ENCODE assay signal across 1 cellular context in the genomic region with DNA sequence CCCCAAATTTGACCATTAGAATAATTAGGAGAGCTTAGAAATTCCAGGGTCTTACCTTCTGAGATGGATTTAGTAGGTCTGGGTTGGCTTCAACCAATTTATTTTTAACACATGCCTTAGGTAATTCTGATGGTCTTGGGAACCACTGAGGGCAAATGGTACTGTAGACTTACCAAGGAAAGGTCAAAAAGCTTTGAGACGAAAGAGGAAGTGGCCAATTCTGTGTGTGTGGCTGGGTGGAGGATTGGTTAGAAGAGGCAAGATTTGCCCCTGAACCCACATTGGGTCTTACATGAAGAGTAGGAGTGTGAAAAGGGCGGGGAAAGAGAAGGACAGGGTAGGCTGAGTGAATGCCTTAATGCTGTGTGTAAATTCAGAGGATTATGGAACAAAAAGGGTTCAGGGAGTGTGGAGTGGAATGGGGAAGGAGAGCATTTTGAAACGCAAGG.
A peak's percentile ranks its signal among the peaks of the same experiment; 100 is the strongest.
TF ChIP-seq lines count a peak whose summit lies in the region.

No MANE protein-coding gene starts in this region.

TF ChIP-seq in GM12878, 131 proteins besides CTCF, POLR2A, EP300 and RAD21:
- TF ChIP-seq, protein P1, sequence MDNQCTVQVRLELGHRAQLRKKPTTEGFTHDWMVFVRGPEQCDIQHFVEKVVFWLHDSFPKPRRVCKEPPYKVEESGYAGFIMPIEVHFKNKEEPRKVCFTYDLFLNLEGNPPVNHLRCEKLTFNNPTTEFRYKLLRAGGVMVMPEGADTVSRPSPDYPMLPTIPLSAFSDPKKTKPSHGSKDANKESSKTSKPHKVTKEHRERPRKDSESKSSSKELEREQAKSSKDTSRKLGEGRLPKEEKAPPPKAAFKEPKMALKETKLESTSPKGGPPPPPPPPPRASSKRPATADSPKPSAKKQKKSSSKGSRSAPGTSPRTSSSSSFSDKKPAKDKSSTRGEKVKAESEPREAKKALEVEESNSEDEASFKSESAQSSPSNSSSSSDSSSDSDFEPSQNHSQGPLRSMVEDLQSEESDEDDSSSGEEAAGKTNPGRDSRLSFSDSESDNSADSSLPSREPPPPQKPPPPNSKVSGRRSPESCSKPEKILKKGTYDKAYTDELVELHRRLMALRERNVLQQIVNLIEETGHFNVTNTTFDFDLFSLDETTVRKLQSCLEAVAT (IDR thresholded peaks at IDR 0.05), result peak; percentile 99
- TF ChIP-seq NR2C1 (IDR thresholded peaks at IDR 0.05) (peak; percentile 31; the same call in 1 of the 2 replicates), SP1 (IDR thresholded peaks at IDR 0.05; ENCODE audit: low read depth, low read length) (peak; percentile 25), ESRRA (IDR thresholded peaks at IDR 0.05; ENCODE audit: low read length) (peak; percentile 70; the same call in 1 of the 2 replicates), DPF2 (IDR thresholded peaks at IDR 0.05) (peak; percentile 66; the same call in 1 of the 2 replicates), SMC3 (IDR thresholded peaks at IDR 0.05; ENCODE audit: borderline replicate concordance, low read length) (no peak), MYB (IDR thresholded peaks at IDR 0.05; ENCODE audit: borderline replicate concordance, low read depth, low read length) (no peak), SRF (IDR thresholded peaks at IDR 0.05; ENCODE audit: low read depth in 2 of 2, low read length in 2 of 2) (peak in 1 of 2 experiments; percentile 64; a peak in 1 of 4 replicates), ATF7 (IDR thresholded peaks at IDR 0.05; ENCODE audit: low read depth) (peak; percentile 83), BHLHE40 (IDR thresholded peaks at IDR 0.05; ENCODE audit: borderline replicate concordance in 1 of 2, low read depth in 2 of 2, low read length in 1 of 2) (peak; percentile 50 to 55; a peak in 1 of 4 replicates), FOXK2 (IDR thresholded peaks at IDR 0.05) (no peak), POU2F2 (IDR thresholded peaks at IDR 0.05; ENCODE audit: borderline replicate concordance, low read depth, low read length) (0 out of 3 replicates have a peak, but pooled peaks have one; percentile 25), ETV6 (conservative IDR thresholded peaks at IDR 0.05 in 1 of 2, IDR thresholded peaks at IDR 0.05 in 1 of 2; ENCODE audit: borderline replicate concordance in 1 of 2, low read depth in 1 of 2) (0 out of 4 replicates have a peak, but pooled peaks of 1 of the 2 experiments have one; percentile 41), JUNB (IDR thresholded peaks at IDR 0.05) (0 out of 2 replicates have a peak, but pooled peaks have one; percentile 7), ZNF24 (IDR thresholded peaks at IDR 0.05) (no peak), IRF4 (IDR thresholded peaks at IDR 0.05; ENCODE audit: low read depth, low read length) (0 out of 2 replicates have a peak, but pooled peaks have one; percentile 31), WRNIP1 (IDR thresholded peaks at IDR 0.05; ENCODE audit: borderline replicate concordance, low read depth, low read length) (no peak), EGR1 (IDR thresholded peaks at IDR 0.05; ENCODE audit: borderline replicate concordance in 1 of 2, low read depth in 2 of 2, low read length in 2 of 2) (peak in 1 of 2 experiments; percentile 9; a peak in 1 of 3 replicates), BACH1 (IDR thresholded peaks at IDR 0.05; ENCODE audit: borderline replicate concordance) (no peak), SPI1 (IDR thresholded peaks at IDR 0.05; ENCODE audit: borderline replicate concordance, insufficient read depth, low read depth, low read length) (peak; percentile 99), NR2C2 (IDR thresholded peaks at IDR 0.05; ENCODE audit: borderline replicate concordance, control insufficient read depth, insufficient read length, low read depth) (no peak), CREM (IDR thresholded peaks at IDR 0.05; ENCODE audit: low read depth) (no peak), RUNX3 (IDR thresholded peaks at IDR 0.05; ENCODE audit: low read length) (peak; percentile 89), NR2F1 (conservative IDR thresholded peaks at IDR 0.05) (peak; percentile 100), NBN (IDR thresholded peaks at IDR 0.05) (peak; percentile 85), EED (IDR thresholded peaks at IDR 0.05; ENCODE audit: low read depth) (peak; percentile 60; the same call in 1 of the 2 replicates), CBFB (IDR thresholded peaks at IDR 0.05; ENCODE audit: low read depth) (0 out of 2 replicates have a peak, but pooled peaks have one; percentile 41), MEF2A (IDR thresholded peaks at IDR 0.05; ENCODE audit: insufficient read depth, low read depth, low read length) (peak; percentile 77; the same call in 1 of the 2 replicates), IKZF1 (conservative IDR thresholded peaks at IDR 0.05) (peak; percentile 80), MTA2 (IDR thresholded peaks at IDR 0.05; ENCODE audit: low read depth) (peak; percentile 87), HDGF (IDR thresholded peaks at IDR 0.05) (peak; percentile 81), ZNF274 (IDR thresholded peaks at IDR 0.05; ENCODE audit: insufficient read depth, insufficient read length) (no peak), IKZF2 (IDR thresholded peaks at IDR 0.05) (peak; percentile 86; a peak in 3 of 4 replicates), BCL11A (IDR thresholded peaks at IDR 0.05; ENCODE audit: low read depth, low read length) (peak; percentile 66), NFYA (IDR thresholded peaks at IDR 0.05; ENCODE audit: borderline replicate concordance, low read depth, low read length) (no peak), MEF2B (IDR thresholded peaks at IDR 0.05; ENCODE audit: partially characterized antibody, poor library complexity, severe bottlenecking) (peak; percentile 77)
- TF ChIP-seq, protein P2, sequence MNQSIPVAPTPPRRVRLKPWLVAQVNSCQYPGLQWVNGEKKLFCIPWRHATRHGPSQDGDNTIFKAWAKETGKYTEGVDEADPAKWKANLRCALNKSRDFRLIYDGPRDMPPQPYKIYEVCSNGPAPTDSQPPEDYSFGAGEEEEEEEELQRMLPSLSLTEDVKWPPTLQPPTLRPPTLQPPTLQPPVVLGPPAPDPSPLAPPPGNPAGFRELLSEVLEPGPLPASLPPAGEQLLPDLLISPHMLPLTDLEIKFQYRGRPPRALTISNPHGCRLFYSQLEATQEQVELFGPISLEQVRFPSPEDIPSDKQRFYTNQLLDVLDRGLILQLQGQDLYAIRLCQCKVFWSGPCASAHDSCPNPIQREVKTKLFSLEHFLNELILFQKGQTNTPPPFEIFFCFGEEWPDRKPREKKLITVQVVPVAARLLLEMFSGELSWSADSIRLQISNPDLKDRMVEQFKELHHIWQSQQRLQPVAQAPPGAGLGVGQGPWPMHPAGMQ (IDR thresholded peaks at IDR 0.05; ENCODE audit: borderline replicate concordance), result peak; percentile 69; the same call in 1 of the 2 replicates
- TF ChIP-seq, protein P3, sequence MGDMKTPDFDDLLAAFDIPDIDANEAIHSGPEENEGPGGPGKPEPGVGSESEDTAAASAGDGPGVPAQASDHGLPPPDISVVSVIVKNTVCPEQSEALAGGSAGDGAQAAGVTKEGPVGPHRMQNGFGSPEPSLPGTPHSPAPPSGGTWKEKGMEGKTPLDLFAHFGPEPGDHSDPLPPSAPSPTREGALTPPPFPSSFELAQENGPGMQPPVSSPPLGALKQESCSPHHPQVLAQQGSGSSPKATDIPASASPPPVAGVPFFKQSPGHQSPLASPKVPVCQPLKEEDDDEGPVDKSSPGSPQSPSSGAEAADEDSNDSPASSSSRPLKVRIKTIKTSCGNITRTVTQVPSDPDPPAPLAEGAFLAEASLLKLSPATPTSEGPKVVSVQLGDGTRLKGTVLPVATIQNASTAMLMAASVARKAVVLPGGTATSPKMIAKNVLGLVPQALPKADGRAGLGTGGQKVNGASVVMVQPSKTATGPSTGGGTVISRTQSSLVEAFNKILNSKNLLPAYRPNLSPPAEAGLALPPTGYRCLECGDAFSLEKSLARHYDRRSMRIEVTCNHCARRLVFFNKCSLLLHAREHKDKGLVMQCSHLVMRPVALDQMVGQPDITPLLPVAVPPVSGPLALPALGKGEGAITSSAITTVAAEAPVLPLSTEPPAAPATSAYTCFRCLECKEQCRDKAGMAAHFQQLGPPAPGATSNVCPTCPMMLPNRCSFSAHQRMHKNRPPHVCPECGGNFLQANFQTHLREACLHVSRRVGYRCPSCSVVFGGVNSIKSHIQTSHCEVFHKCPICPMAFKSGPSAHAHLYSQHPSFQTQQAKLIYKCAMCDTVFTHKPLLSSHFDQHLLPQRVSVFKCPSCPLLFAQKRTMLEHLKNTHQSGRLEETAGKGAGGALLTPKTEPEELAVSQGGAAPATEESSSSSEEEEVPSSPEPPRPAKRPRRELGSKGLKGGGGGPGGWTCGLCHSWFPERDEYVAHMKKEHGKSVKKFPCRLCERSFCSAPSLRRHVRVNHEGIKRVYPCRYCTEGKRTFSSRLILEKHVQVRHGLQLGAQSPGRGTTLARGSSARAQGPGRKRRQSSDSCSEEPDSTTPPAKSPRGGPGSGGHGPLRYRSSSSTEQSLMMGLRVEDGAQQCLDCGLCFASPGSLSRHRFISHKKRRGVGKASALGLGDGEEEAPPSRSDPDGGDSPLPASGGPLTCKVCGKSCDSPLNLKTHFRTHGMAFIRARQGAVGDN (IDR thresholded peaks at IDR 0.05), result peak; percentile 55
- TF ChIP-seq, protein P4, sequence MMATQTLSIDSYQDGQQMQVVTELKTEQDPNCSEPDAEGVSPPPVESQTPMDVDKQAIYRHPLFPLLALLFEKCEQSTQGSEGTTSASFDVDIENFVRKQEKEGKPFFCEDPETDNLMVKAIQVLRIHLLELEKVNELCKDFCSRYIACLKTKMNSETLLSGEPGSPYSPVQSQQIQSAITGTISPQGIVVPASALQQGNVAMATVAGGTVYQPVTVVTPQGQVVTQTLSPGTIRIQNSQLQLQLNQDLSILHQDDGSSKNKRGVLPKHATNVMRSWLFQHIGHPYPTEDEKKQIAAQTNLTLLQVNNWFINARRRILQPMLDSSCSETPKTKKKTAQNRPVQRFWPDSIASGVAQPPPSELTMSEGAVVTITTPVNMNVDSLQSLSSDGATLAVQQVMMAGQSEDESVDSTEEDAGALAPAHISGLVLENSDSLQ (IDR thresholded peaks at IDR 0.05), result peak; percentile 34; the same call in 1 of the 2 replicates
- TF ChIP-seq, protein P5, sequence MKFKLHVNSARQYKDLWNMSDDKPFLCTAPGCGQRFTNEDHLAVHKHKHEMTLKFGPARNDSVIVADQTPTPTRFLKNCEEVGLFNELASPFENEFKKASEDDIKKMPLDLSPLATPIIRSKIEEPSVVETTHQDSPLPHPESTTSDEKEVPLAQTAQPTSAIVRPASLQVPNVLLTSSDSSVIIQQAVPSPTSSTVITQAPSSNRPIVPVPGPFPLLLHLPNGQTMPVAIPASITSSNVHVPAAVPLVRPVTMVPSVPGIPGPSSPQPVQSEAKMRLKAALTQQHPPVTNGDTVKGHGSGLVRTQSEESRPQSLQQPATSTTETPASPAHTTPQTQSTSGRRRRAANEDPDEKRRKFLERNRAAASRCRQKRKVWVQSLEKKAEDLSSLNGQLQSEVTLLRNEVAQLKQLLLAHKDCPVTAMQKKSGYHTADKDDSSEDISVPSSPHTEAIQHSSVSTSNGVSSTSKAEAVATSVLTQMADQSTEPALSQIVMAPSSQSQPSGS (IDR thresholded peaks at IDR 0.05; ENCODE audit: low read length), result peak; percentile 25; the same call in 1 of the 2 replicates
- TF ChIP-seq, protein P6, sequence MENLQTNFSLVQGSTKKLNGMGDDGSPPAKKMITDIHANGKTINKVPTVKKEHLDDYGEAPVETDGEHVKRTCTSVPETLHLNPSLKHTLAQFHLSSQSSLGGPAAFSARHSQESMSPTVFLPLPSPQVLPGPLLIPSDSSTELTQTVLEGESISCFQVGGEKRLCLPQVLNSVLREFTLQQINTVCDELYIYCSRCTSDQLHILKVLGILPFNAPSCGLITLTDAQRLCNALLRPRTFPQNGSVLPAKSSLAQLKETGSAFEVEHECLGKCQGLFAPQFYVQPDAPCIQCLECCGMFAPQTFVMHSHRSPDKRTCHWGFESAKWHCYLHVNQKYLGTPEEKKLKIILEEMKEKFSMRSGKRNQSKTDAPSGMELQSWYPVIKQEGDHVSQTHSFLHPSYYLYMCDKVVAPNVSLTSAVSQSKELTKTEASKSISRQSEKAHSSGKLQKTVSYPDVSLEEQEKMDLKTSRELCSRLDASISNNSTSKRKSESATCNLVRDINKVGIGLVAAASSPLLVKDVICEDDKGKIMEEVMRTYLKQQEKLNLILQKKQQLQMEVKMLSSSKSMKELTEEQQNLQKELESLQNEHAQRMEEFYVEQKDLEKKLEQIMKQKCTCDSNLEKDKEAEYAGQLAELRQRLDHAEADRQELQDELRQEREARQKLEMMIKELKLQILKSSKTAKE (IDR thresholded peaks at IDR 0.05; ENCODE audit: low read depth, poor library complexity, severe bottlenecking), result peak; percentile 54
- TF ChIP-seq, protein P7, sequence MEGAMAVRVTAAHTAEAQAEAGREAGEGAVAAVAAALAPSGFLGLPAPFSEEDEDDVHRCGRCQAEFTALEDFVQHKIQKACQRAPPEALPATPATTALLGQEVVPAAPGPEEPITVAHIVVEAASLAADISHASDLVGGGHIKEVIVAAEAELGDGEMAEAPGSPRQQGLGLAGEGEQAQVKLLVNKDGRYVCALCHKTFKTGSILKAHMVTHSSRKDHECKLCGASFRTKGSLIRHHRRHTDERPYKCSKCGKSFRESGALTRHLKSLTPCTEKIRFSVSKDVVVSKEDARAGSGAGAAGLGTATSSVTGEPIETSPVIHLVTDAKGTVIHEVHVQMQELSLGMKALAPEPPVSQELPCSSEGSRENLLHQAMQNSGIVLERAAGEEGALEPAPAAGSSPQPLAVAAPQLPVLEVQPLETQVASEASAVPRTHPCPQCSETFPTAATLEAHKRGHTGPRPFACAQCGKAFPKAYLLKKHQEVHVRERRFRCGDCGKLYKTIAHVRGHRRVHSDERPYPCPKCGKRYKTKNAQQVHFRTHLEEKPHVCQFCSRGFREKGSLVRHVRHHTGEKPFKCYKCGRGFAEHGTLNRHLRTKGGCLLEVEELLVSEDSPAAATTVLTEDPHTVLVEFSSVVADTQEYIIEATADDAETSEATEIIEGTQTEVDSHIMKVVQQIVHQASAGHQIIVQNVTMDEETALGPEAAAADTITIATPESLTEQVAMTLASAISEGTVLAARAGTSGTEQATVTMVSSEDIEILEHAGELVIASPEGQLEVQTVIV (IDR thresholded peaks at IDR 0.05; ENCODE audit: borderline replicate concordance, partially characterized antibody), result peak; percentile 34
- TF ChIP-seq, protein P8, sequence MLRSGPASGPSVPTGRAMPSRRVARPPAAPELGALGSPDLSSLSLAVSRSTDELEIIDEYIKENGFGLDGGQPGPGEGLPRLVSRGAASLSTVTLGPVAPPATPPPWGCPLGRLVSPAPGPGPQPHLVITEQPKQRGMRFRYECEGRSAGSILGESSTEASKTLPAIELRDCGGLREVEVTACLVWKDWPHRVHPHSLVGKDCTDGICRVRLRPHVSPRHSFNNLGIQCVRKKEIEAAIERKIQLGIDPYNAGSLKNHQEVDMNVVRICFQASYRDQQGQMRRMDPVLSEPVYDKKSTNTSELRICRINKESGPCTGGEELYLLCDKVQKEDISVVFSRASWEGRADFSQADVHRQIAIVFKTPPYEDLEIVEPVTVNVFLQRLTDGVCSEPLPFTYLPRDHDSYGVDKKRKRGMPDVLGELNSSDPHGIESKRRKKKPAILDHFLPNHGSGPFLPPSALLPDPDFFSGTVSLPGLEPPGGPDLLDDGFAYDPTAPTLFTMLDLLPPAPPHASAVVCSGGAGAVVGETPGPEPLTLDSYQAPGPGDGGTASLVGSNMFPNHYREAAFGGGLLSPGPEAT (IDR thresholded peaks at IDR 0.05; ENCODE audit: low read depth), result peak; percentile 76; the same call in 1 of the 2 replicates
